10 cellular contexts compared by ENCODE assay signal in the genomic region with DNA sequence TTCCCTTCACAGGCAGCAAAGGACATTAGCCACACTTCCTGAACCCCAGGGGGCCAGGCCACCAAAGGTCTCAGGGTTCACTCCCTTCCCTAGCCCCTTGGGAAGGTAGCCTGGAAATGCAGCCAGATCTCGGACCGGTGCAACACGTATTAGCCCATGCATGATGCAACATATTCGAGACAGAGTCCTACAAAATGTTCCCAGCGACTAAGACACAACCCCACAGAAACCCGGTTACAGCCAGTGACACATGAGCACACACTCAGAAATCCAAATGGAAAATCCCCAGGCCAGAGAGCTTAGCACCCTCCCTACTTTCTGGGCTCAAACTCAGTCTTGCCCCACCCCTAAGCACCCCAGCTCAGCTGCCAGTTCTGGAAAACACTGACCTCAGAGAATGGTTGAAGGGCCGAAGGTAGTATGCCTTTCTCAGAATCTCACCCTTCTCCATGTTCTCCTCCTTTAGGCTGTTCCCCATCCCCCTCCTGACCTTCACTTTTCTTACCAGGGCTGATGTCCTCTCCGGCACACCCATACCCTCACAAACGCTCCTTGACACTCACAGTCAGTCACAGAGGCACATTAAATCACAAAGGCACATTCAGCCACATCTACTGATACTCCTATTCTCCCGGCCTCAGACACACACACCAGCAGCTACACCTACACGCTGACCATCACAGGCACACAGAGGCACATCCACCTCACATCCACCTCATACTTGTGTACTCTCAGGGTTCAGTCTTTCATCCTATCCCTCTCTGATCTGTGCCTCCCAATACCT. TPM values are rescaled to one million over a fixed set of nuclear protein-coding genes. Genes with fewer than 3 reads are reported as not detected.
A peak's percentile ranks its signal among the peaks of the same experiment; 100 is the strongest.
DNase-seq lines count a peak whose midpoint lies in the region; ATAC-seq lines count a peak whose summit lies in the region.
"Had no signal": no experiment of that assay in that cellular context is flagged by ENCODE, and none has a peak within 500 bp of the region (broad histone marks: within the 10 kb centered on the region; RNA-seq: fewer than 3 reads in every experiment).

A gene with protein sequence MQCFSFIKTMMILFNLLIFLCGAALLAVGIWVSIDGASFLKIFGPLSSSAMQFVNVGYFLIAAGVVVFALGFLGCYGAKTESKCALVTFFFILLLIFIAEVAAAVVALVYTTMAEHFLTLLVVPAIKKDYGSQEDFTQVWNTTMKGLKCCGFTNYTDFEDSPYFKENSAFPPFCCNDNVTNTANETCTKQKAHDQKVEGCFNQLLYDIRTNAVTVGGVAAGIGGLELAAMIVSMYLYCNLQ (plus strand): TSS at position 640 of the 784 bp plus-strand sequence. CDS start 6,021 bp downstream, outside the sequence.

- ATAC-seq in aorta (ENCODE audit: low FRiP score) = peak; percentile 87
- no peak for ATAC-seq in activated CD4-positive, CD25-positive, alpha-beta regulatory T cell treated with anti-CD3 and anti-CD28 coated beads, Interleukin-2, amount 50 U/mL, for 24 hours

- no peaks in the 10 kb centered on the region for H3K9me3 ChIP-seq in aorta (ENCODE audit: control insufficient read depth, low read length)

- peak; percentile 31 for DNase-seq in activated effector memory CD4-positive, alpha-beta T cell treated with anti-CD3 and anti-CD28 coated beads, Interleukin-2, amount 50 U/mL, for 16 hours
- no peak for DNase-seq in activated effector memory CD4-positive, alpha-beta T cell treated with Interleukin-2 at 50 U/mL for 16 hours
- DNase-seq in fibroblast of peridontal ligament (ENCODE audit: extremely low read depth) (peak; percentile 59), occipital lobe (lab: John Stamatoyannopoulos, UW) (peak; percentile 54), aorta (peak; percentile 72 to 75), SKM-1 (lab: John Stamatoyannopoulos, UW; ENCODE audit: unreplicated experiment) (no peak), iPS-NIHi7 (ENCODE audit: extremely low spot score) (no peak)
- DNase-seq: NCI-H345; stimulated activated naive B cell treated with anti-CD40 and anti-IgM and Interleukin-4, amounts not matched to agents 10 μg/mL and 1 μg/mL and 100 μg/mL, for 72 hours had no signal

- peak within 1 kb of the TSS in 1 of 2 donors; percentile 39 for H3K27ac ChIP-seq in aorta (ENCODE audit: low read depth in 1 of 2, low read length in 2 of 2)

- 25 to 31% methylated on average over 11 of the region's 11 CpGs for WGBS in aorta, 2 donors

- H3K36me3 ChIP-seq in aorta (ENCODE audit: control insufficient read depth in 1 of 2, insufficient read depth in 2 of 2, low read length in 1 of 2) = no peaks in the 10 kb centered on the region

- no peaks in the 10 kb centered on the region for H3K27me3 ChIP-seq in aorta (ENCODE audit: control insufficient read depth in 1 of 2, insufficient read depth in 2 of 2, low read length in 1 of 2)

- H3K4me1 ChIP-seq in aorta (ENCODE audit: control insufficient read depth in 1 of 2, insufficient read depth in 2 of 2, low read length in 2 of 2) = no peaks in the 10 kb centered on the region

- intact Hi-C loops in aorta (cut with DNase I) = no loop called here

- H3K4me3 ChIP-seq in aorta (ENCODE audit: low read length in 2 of 2) = no peak within 1 kb of the TSS

RNA-seq across cellular contexts. Expression of the gene that starts here (rescaled TPM):
- total RNA-seq in occipital lobe (0.31 TPM), aorta (1 to 10 TPM; 2.3 to 3.2 TPM)
- polyA plus RNA-seq in aorta = 10 to 100 TPM in 1 of 2 donors, 1 to 10 TPM in 1; 3.9 to 26.5 TPM

Comparison
In these comparisons a context has a peak if more than half of its experiments do, and no peak if none do; other contexts are left out.
1. DNase-seq: peak in activated effector memory CD4-positive, alpha-beta T cell treated with anti-CD3 and anti-CD28 coated beads, Interleukin-2, amount 50 U/mL, for 16 hours (single experiment), fibroblast of peridontal ligament (single experiment) and aorta (2 of 2); none in activated effector memory CD4-positive, alpha-beta T cell treated with Interleukin-2 at 50 U/mL for 16 hours (single experiment), SKM-1 (single experiment) and iPS-NIHi7 (single experiment).
2. Peak in DNase-seq in occipital lobe; RNA of the gene not detected or under 1 TPM.